Comparison of ENCODE assay signal across 17 cellular contexts in genomic region chr1:232038704-232039103, GRCh38.
DNase-seq lines count a peak whose midpoint lies in the region; TF ChIP-seq lines count a peak whose summit lies in the region.
"Had no signal": no experiment of that assay in that cellular context is flagged by ENCODE, and none has a peak within 500 bp of the region (broad histone marks: within the 10 kb centered on the region; RNA-seq: fewer than 3 reads in every experiment).

No MANE protein-coding gene starts in this region.

- H3K4me3 ChIP-seq in WERI-Rb-1 (ENCODE audit: low read depth, low read length), result no peak overlapping the region
- no peak overlapping the region for H3K4me3 ChIP-seq in tibial artery
- no peak overlapping the region for H3K4me3 ChIP-seq in Karpas-422 (ENCODE audit: low read length)
- H3K4me3 ChIP-seq: skin epidermis had no signal

- intact Hi-C loops in tibial artery (cut with DNase I; ENCODE audit: low total_unique reads), result no loop called here

- H4K20me1 ChIP-seq in Karpas-422 (ENCODE audit: insufficient read depth, low read depth, low read length), result no peaks in the 10 kb centered on the region

- no peaks in the 10 kb centered on the region for H3K9me2 ChIP-seq in Karpas-422 (replicated peaks; ENCODE audit: insufficient read depth, low read length)

- no peak overlapping the region for H3K4me2 ChIP-seq in Karpas-422 (ENCODE audit: low read depth, low read length, poor library complexity, severe bottlenecking)

- H3K9ac ChIP-seq in Karpas-422 (ENCODE audit: low read length), result no peak overlapping the region

- no peak overlapping the region for H2AFZ ChIP-seq in Karpas-422 (ENCODE audit: low read length)

- no peak for TF ChIP-seq CTCF in WERI-Rb-1 (IDR thresholded peaks at IDR 0.05; ENCODE audit: low read depth, low read length)
- no peak for TF ChIP-seq CTCF in tibial artery (IDR thresholded peaks at IDR 0.05)

- no peak overlapping the region for H3K27ac ChIP-seq in WERI-Rb-1
- no peak overlapping the region for H3K27ac ChIP-seq in tibial artery
- H3K27ac ChIP-seq in Karpas-422 (ENCODE audit: low read length), result no peak overlapping the region
- H3K27ac ChIP-seq: neutrophil, skin epidermis had no signal

- H3K79me2 ChIP-seq in Karpas-422 (ENCODE audit: low read length), result no peaks in the 10 kb centered on the region

- no peaks in the 10 kb centered on the region for H3K4me1 ChIP-seq in tibial artery
- H3K4me1 ChIP-seq in Karpas-422 (ENCODE audit: low read length), result no peaks in the 10 kb centered on the region
- H3K4me1 ChIP-seq: Caco-2 had no signal

- no peaks in the 10 kb centered on the region for H3K27me3 ChIP-seq in WERI-Rb-1 (ENCODE audit: insufficient read depth, low read depth, severe bottlenecking)
- H3K27me3 ChIP-seq in tibial artery, result no peaks in the 10 kb centered on the region
- no peaks in the 10 kb centered on the region for H3K27me3 ChIP-seq in Karpas-422 (ENCODE audit: low read length)
- H3K27me3 ChIP-seq: neutrophil had no signal

- H3K36me3 ChIP-seq in WERI-Rb-1 (no peaks in the 10 kb centered on the region), tibial artery (no peaks in the 10 kb centered on the region), Karpas-422 (ENCODE audit: insufficient read depth, low read length) (no peaks in the 10 kb centered on the region)
- H3K36me3 ChIP-seq: neutrophil had no signal

- DNase-seq in NCI-H1092 (lab: John Stamatoyannopoulos, UW) (peak; percentile 16), NCI-H1092 treated with DMSO at 0.1 percent for 48 hours (lab: John Stamatoyannopoulos, UW) (no peak), NCI-H2029 (lab: John Stamatoyannopoulos, UW) (peak; percentile 13), WERI-Rb-1 (peak; percentile 57), left kidney (ENCODE audit: low read depth, low spot score) (peak; percentile 13), tibial artery (no peak), Karpas-422 (no peak)
- no peak for DNase-seq in stimulated activated CD8-positive, alpha-beta memory T cell treated with anti-CD3 and anti-CD28 coated beads, Interleukin-4, amount 100 ng/mL, for 48 hours
- DNase-seq: 8988T; activated CD4-positive, alpha-beta memory T cell treated with anti-CD3 and anti-CD28 coated beads for 36 hours; activated gamma-delta T cell; Caco-2; effector memory CD4-positive, alpha-beta T cell; KG1; NCI-H526 treated with DMSO at 0.1 percent for 48 hours had no signal

- H3K9me3 ChIP-seq in WERI-Rb-1 (ENCODE audit: severe bottlenecking), result no peaks in the 10 kb centered on the region
- no peaks in the 10 kb centered on the region for H3K9me3 ChIP-seq in tibial artery
- no peaks in the 10 kb centered on the region for H3K9me3 ChIP-seq in Karpas-422 (ENCODE audit: low read length)
- H3K9me3 ChIP-seq: Caco-2, neutrophil had no signal

Comparison
In these comparisons a context has a peak if more than half of its experiments do, and no peak if none do; other contexts are left out.
1. DNase-seq: peak in NCI-H1092 (single experiment), NCI-H2029 (single experiment), WERI-Rb-1 (single experiment) and left kidney (single experiment); none in NCI-H1092 treated with DMSO at 0.1 percent for 48 hours (single experiment), tibial artery (0 of 2), stimulated activated CD8-positive, alpha-beta memory T cell treated with anti-CD3 and anti-CD28 coated beads, Interleukin-4, amount 100 ng/mL, for 48 hours (single experiment) and Karpas-422 (single experiment).